Comparison of ENCODE assay signal across 8 cellular contexts in genomic region chr16:2468725-2469398, GRCh38. TPM values are rescaled to one million over a fixed set of nuclear protein-coding genes. Genes with fewer than 3 reads are reported as not detected.
DNase-seq lines count a peak whose midpoint lies in the region; ATAC-seq, FAIRE-seq and TF ChIP-seq lines count a peak whose summit lies in the region.

No MANE protein-coding gene starts in this region.

- DNase-seq in A549 (ENCODE audit: low read depth in 1 of 2, low spot score in 1 of 2) = peak in 1 of 2 experiments; percentile 44
- DNase-seq in NCI-H2196 treated with DMSO at 0.1 percent for 48 hours (lab: John Stamatoyannopoulos, UW; ENCODE audit: unreplicated experiment) = peak; percentile 78
- DNase-seq in dorsolateral prefrontal cortex = peak in 1 of 10 donors; percentile 46
- peak; percentile 59 for DNase-seq in putamen (ENCODE audit: low spot score)
- no peak for DNase-seq in foreskin fibroblast
- no peak for DNase-seq in activated T-helper 2 cell treated with anti-CD3 and anti-CD28 coated beads, Interferon-gamma antibody, Interleukin-2, Interleukin-4, amounts not matched to agents 10 μg/mL and 5 μg/mL and 100 μg/mL, durations not matched to agents 14 hours and 24 hours and 36 hours (ENCODE audit: low spot score)

- H3K27me3 ChIP-seq in dorsolateral prefrontal cortex = peaks cover 0 to 24% (median 2%) of the 10 kb centered on the region in 45 donors

- H3K4me1 ChIP-seq in A549 = peaks cover 38% of the 10 kb centered on the region

- POLR2A ChIA-PET in A549 (lab: Yijun Ruan, JAX) = interaction anchor here (0.5 kb wide), 2 partner anchors 153 to 214 kb away, joined by 3 to 4 read pairs; no protein-coding TSS in a partner anchor

- FAIRE-seq in A549 (lab: Jason Lieb, UNC) = no peak

- TF ChIP-seq EP300 in A549 (IDR thresholded peaks at IDR 0.05) = no peak

- H3K4me3 ChIP-seq in A549 = peak overlapping the region; percentile 53; the same call in 2 of the 3 replicates
- peak overlapping the region in 55 of 59 donors; percentile 3 to 73 (median 58) for H3K4me3 ChIP-seq in dorsolateral prefrontal cortex
- peak overlapping the region in 1 of 2 donors; percentile 52 for H3K4me3 ChIP-seq in foreskin fibroblast (ENCODE audit: low read depth in 1 of 2, low read length in 2 of 2)

- intact Hi-C loops in dorsolateral prefrontal cortex (cut with DNase I) = no loop called here
- intact Hi-C loops in activated T-helper 2 cell treated with anti-CD3 and anti-CD28 coated beads, Interferon-gamma antibody, Interleukin-2, Interleukin-4, amounts not matched to agents 10 μg/mL and 5 μg/mL and 100 μg/mL, durations not matched to agents 14 hours and 24 hours and 36 hours (cut with micrococcal nuclease) = no loop called here

- ATAC-seq in A549 (peak; percentile 2 to 33; a peak in 3 of 6 replicates), GM21825 (IDR thresholded peaks at IDR 0.05; ENCODE audit: unreplicated experiment) (peak; percentile 38), GM18861 (IDR thresholded peaks at IDR 0.05; ENCODE audit: unreplicated experiment) (no peak)

- no peaks in the 10 kb centered on the region for H3K36me3 Mint-ChIP-seq in activated T-helper 2 cell treated with anti-CD3 and anti-CD28 coated beads, Interferon-gamma antibody, Interleukin-2, Interleukin-4, amounts not matched to agents 10 μg/mL and 5 μg/mL and 100 μg/mL, durations not matched to agents 14 hours and 24 hours and 36 hours (ENCODE audit: low read depth)

- TF ChIP-seq CTCF in A549 (IDR thresholded peaks at IDR 0.05) (no peak), dorsolateral prefrontal cortex (IDR thresholded peaks at IDR 0.05 in 54 of 56, conservative IDR thresholded peaks at IDR 0.05 in 2 of 56; ENCODE audit: low read depth in 1 of 56, partially characterized antibody in 56 of 56) (no peak), foreskin fibroblast (IDR thresholded peaks at IDR 0.05; ENCODE audit: low read depth, low read length) (no peak)

- peaks cover 27% of the 10 kb centered on the region for H3K27me3 Mint-ChIP-seq in activated T-helper 2 cell treated with anti-CD3 and anti-CD28 coated beads, Interferon-gamma antibody, Interleukin-2, Interleukin-4, amounts not matched to agents 10 μg/mL and 5 μg/mL and 100 μg/mL, durations not matched to agents 14 hours and 24 hours and 36 hours (ENCODE audit: low read depth)

- WGBS in A549 (ENCODE audit: missing lambda C conversion rate) = 57% methylated on average over 8 of the region's 14 CpGs

- peak overlapping the region; percentile 100 for H3K4me2 ChIP-seq in A549

- CTCF ChIA-PET in A549 (lab: Yijun Ruan, JAX) = interaction anchor here (1.1 to 1.7 kb wide), 5 partner anchors 9 to 118 kb away, joined by 3 to 13 read pairs (median 5); partner anchors contain the start of gene TEDC2

- H3K4me3 Mint-ChIP-seq in activated T-helper 2 cell treated with anti-CD3 and anti-CD28 coated beads, Interferon-gamma antibody, Interleukin-2, Interleukin-4, amounts not matched to agents 10 μg/mL and 5 μg/mL and 100 μg/mL, durations not matched to agents 14 hours and 24 hours and 36 hours (ENCODE audit: low read depth) = no peak overlapping the region

- no peaks in the 10 kb centered on the region for H3K9me3 ChIP-seq in A549

- H3K27ac ChIP-seq in A549 (peak overlapping the region; percentile 82 to 85; a peak in 5 of 6 replicates), dorsolateral prefrontal cortex (peak overlapping the region in 49 of 59 donors; percentile 1 to 95 (median 81))

- no peak for TF ChIP-seq RAD21 in A549 (conservative IDR thresholded peaks at IDR 0.05 in 1 of 2, IDR thresholded peaks at IDR 0.05 in 1 of 2)

- H3K4me1 Mint-ChIP-seq in activated T-helper 2 cell treated with anti-CD3 and anti-CD28 coated beads, Interferon-gamma antibody, Interleukin-2, Interleukin-4, amounts not matched to agents 10 μg/mL and 5 μg/mL and 100 μg/mL, durations not matched to agents 14 hours and 24 hours and 36 hours (ENCODE audit: low read depth) = peaks cover 6% of the 10 kb centered on the region

- no peak for TF ChIP-seq POLR2A in A549 (IDR thresholded peaks at IDR 0.05; ENCODE audit: low read length)

- no peaks in the 10 kb centered on the region for H3K9me3 Mint-ChIP-seq in activated T-helper 2 cell treated with anti-CD3 and anti-CD28 coated beads, Interferon-gamma antibody, Interleukin-2, Interleukin-4, amounts not matched to agents 10 μg/mL and 5 μg/mL and 100 μg/mL, durations not matched to agents 14 hours and 24 hours and 36 hours

- H3K27ac Mint-ChIP-seq in activated T-helper 2 cell treated with anti-CD3 and anti-CD28 coated beads, Interferon-gamma antibody, Interleukin-2, Interleukin-4, amounts not matched to agents 10 μg/mL and 5 μg/mL and 100 μg/mL, durations not matched to agents 14 hours and 24 hours and 36 hours = no peak overlapping the region

TF ChIP-seq in A549, 52 proteins besides CTCF, POLR2A, EP300 and RAD21 (continues in another document):
- TF ChIP-seq RARB (CRISPR knock-in tag; IDR thresholded peaks at IDR 0.05) = no peak
- TF ChIP-seq PHF8 (IDR thresholded peaks at IDR 0.05; ENCODE audit: borderline replicate concordance, low read depth) = no peak
- no peak for TF ChIP-seq ZNF302 (CRISPR knock-in tag; IDR thresholded peaks at IDR 0.05)
- TF ChIP-seq NR3C1 (IDR thresholded peaks at IDR 0.05) = no peak

RNA-seq across cellular contexts. Expression of gene NTN3, which starts 2.2 kb away (rescaled TPM):
- polyA plus RNA-seq in A549 (2011; rRNA removed) = not detected in 2 replicates
- polyA plus RNA-seq in A549 (2012; cell fraction: cytosol; rRNA removed) = 0.01 TPM in 1 of 2 replicates, not detected in the other
- polyA plus RNA-seq in A549 (2012; cell fraction: nucleus; rRNA removed) = 0.04 and 0.19 TPM in 2 replicates
- polyA plus RNA-seq in A549 (2017; fragmentation: RNase III; extraction: RNeasy Plus Mini Kit Qiagen cat#74134 plus additional on column Dnase treatment) = 0.04 TPM in 1 of 3 replicates, not detected in the others
- polyA minus RNA-seq in A549 (2011; rRNA and poly(A)+ RNA removed) = not detected in 2 replicates
- total RNA-seq in dorsolateral prefrontal cortex = 1 to 10 TPM in 106 of 120 experiments, under 1 TPM in 13, not detected in 1; 0.48 to 4.0 (median 1.6) TPM
- 0.28 TPM in 1 of 2 replicates, not detected in the other for total RNA-seq in activated T-helper 2 cell treated with anti-CD3 and anti-CD28 coated beads, Interferon-gamma antibody, Interleukin-2, Interleukin-4, amounts not matched to agents 10 μg/mL and 5 μg/mL and 100 μg/mL, durations not matched to agents 14 hours and 24 hours and 36 hours

RNA-seq across cellular contexts. Expression of gene TBC1D24, which starts 6.1 kb away (rescaled TPM):
- polyA plus RNA-seq in A549 (2011; rRNA removed) (4.0 and 4.2 TPM in 2 replicates), A549 (2017; fragmentation: RNase III; extraction: RNeasy Plus Mini Kit Qiagen cat#74134 plus additional on column Dnase treatment) (5.9 to 7.3 TPM (median 6.3 TPM) in 3 replicates)
- polyA plus RNA-seq in A549 (2012; cell fraction: cytosol; rRNA removed) = 6.2 and 8.4 TPM in 2 replicates
- 19.7 and 29.5 TPM in 2 replicates for polyA plus RNA-seq in A549 (2012; cell fraction: nucleus; rRNA removed)
- polyA minus RNA-seq in A549 (2011; rRNA and poly(A)+ RNA removed) = 5.1 and 7.7 TPM in 2 replicates
- total RNA-seq in dorsolateral prefrontal cortex = 10 to 100 TPM; 27.5 to 97.0 (median 62.6) TPM
- 19.6 and 21.4 TPM in 2 replicates for total RNA-seq in activated T-helper 2 cell treated with anti-CD3 and anti-CD28 coated beads, Interferon-gamma antibody, Interleukin-2, Interleukin-4, amounts not matched to agents 10 μg/mL and 5 μg/mL and 100 μg/mL, durations not matched to agents 14 hours and 24 hours and 36 hours

RNA-seq across cellular contexts. Expression of gene TEDC2, which starts 9.0 kb away (rescaled TPM):
- polyA plus RNA-seq in A549 (2011; rRNA removed) (9.5 and 9.6 TPM in 2 replicates), A549 (2017; fragmentation: RNase III; extraction: RNeasy Plus Mini Kit Qiagen cat#74134 plus additional on column Dnase treatment) (20.7 to 22.6 TPM (median 22.2 TPM) in 3 replicates)
- 34.1 and 41.0 TPM in 2 replicates for polyA plus RNA-seq in A549 (2012; cell fraction: cytosol; rRNA removed)
- polyA plus RNA-seq in A549 (2012; cell fraction: nucleus; rRNA removed) = 96.6 and 133 TPM in 2 replicates
- 12.1 and 12.2 TPM in 2 replicates for polyA minus RNA-seq in A549 (2011; rRNA and poly(A)+ RNA removed)
- 10 to 100 TPM in 3 of 120 experiments, 1 to 10 TPM in 117; 1.9 to 10.8 (median 5.0) TPM for total RNA-seq in dorsolateral prefrontal cortex
- total RNA-seq in activated T-helper 2 cell treated with anti-CD3 and anti-CD28 coated beads, Interferon-gamma antibody, Interleukin-2, Interleukin-4, amounts not matched to agents 10 μg/mL and 5 μg/mL and 100 μg/mL, durations not matched to agents 14 hours and 24 hours and 36 hours = 31.8 and 34.6 TPM in 2 replicates

RNA-seq across cellular contexts. Expression of gene CCNF, which starts 39.6 kb away (rescaled TPM):
- 6.5 and 8.0 TPM in 2 replicates for polyA plus RNA-seq in A549 (2011; rRNA removed)
- 10.6 and 12.4 TPM in 2 replicates for polyA plus RNA-seq in A549 (2012; cell fraction: cytosol; rRNA removed)
- 31.4 and 40.3 TPM in 2 replicates for polyA plus RNA-seq in A549 (2012; cell fraction: nucleus; rRNA removed)
- polyA plus RNA-seq in A549 (2017; fragmentation: RNase III; extraction: RNeasy Plus Mini Kit Qiagen cat#74134 plus additional on column Dnase treatment) = 13.4 to 15.1 TPM (median 14.4 TPM) in 3 replicates
- 23.6 and 29.5 TPM in 2 replicates for polyA minus RNA-seq in A549 (2011; rRNA and poly(A)+ RNA removed)
- 10 to 100 TPM in 29 of 120 experiments, 1 to 10 TPM in 91; 3.8 to 15.4 (median 8.3) TPM for total RNA-seq in dorsolateral prefrontal cortex
- total RNA-seq in activated T-helper 2 cell treated with anti-CD3 and anti-CD28 coated beads, Interferon-gamma antibody, Interleukin-2, Interleukin-4, amounts not matched to agents 10 μg/mL and 5 μg/mL and 100 μg/mL, durations not matched to agents 14 hours and 24 hours and 36 hours = 48.4 and 48.9 TPM in 2 replicates

RNA-seq across cellular contexts. Expression of gene ATP6V0C, which starts 44.9 kb away (rescaled TPM):
- polyA plus RNA-seq in A549 (2011; rRNA removed) (9.4 and 14.7 TPM in 2 replicates), A549 (2017; fragmentation: RNase III; extraction: RNeasy Plus Mini Kit Qiagen cat#74134 plus additional on column Dnase treatment) (152 to 153 TPM (median 153 TPM) in 3 replicates)
- 93.2 and 106 TPM in 2 replicates for polyA plus RNA-seq in A549 (2012; cell fraction: cytosol; rRNA removed)
- 111 and 115 TPM in 2 replicates for polyA plus RNA-seq in A549 (2012; cell fraction: nucleus; rRNA removed)
- polyA minus RNA-seq in A549 (2011; rRNA and poly(A)+ RNA removed) = 15.8 and 32.8 TPM in 2 replicates
- 100 to 1,000 TPM; 283 to 670 (median 496) TPM for total RNA-seq in dorsolateral prefrontal cortex
- total RNA-seq in activated T-helper 2 cell treated with anti-CD3 and anti-CD28 coated beads, Interferon-gamma antibody, Interleukin-2, Interleukin-4, amounts not matched to agents 10 μg/mL and 5 μg/mL and 100 μg/mL, durations not matched to agents 14 hours and 24 hours and 36 hours = 114 and 119 TPM in 2 replicates

Comparison
In these comparisons a context has a peak if more than half of its experiments do, and no peak if none do; other contexts are left out.
1. DNase-seq: peak in NCI-H2196 treated with DMSO at 0.1 percent for 48 hours (single experiment) and putamen (single experiment); none in foreskin fibroblast (0 of 2) and activated T-helper 2 cell treated with anti-CD3 and anti-CD28 coated beads, Interferon-gamma antibody, Interleukin-2, Interleukin-4, amounts not matched to agents 10 μg/mL and 5 μg/mL and 100 μg/mL, durations not matched to agents 14 hours and 24 hours and 36 hours (single experiment).